Comparison of ENCODE assay signal across 1 cellular context in genomic region chr4:81595287-81595686, GRCh38.
TF ChIP-seq lines count a peak whose summit lies in the region.

No MANE protein-coding gene starts in this region.

TF ChIP-seq in HepG2, 621 proteins besides CTCF, POLR2A, EP300 and RAD21 (continued from another document):
- TF ChIP-seq USF2 (IDR thresholded peaks at IDR 0.05; ENCODE audit: low read depth, low read length): no peak
- TF ChIP-seq USF2 (CRISPR knock-in tag; IDR thresholded peaks at IDR 0.05; ENCODE audit: borderline replicate concordance): no peak
- TF ChIP-seq JUND (CRISPR knock-in tag; IDR thresholded peaks at IDR 0.05): no peak
